In genomic region chr19:50724522-50725217, GRCh38 we compare ENCODE assay signal across 1 cellular context.
A peak's percentile ranks its signal among the peaks of the same experiment; 100 is the strongest.
TF ChIP-seq lines count a peak whose summit lies in the region.

No MANE protein-coding gene starts in this region.

TF ChIP-seq in HepG2, 621 proteins besides CTCF, POLR2A, EP300 and RAD21 (continued from another document):
- TF ChIP-seq ZNF691 (CRISPR knock-in tag; IDR thresholded peaks at IDR 0.05; ENCODE audit: borderline replicate concordance, low read depth) (0 out of 2 replicates have a peak, but pooled peaks have one; percentile 22), XRCC5 (optimal IDR thresholded peaks at IDR 0.05; ENCODE audit: low read length) (peak; percentile 68), ARNT2 (CRISPR knock-in tag; IDR thresholded peaks at IDR 0.05; ENCODE audit: low read depth) (0 out of 2 replicates have a peak, but pooled peaks have one; percentile 19), ZNF768 (CRISPR knock-in tag; IDR thresholded peaks at IDR 0.05) (peak; percentile 36; the same call in 1 of the 2 replicates), HNRNPLL (IDR thresholded peaks at IDR 0.05; ENCODE audit: low read depth, low read length, poor library complexity, severe bottlenecking) (peak; percentile 39), ZNF30 (CRISPR knock-in tag; IDR thresholded peaks at IDR 0.05) (no peak), ZNF547 (CRISPR knock-in tag; IDR thresholded peaks at IDR 0.05) (no peak), ZNF280D (CRISPR knock-in tag; IDR thresholded peaks at IDR 0.05) (no peak), FOXM1 (CRISPR knock-in tag; IDR thresholded peaks at IDR 0.05) (no peak), SUZ12 (IDR thresholded peaks at IDR 0.05; ENCODE audit: low read depth, low read length) (no peak), HDAC6 (IDR thresholded peaks at IDR 0.05; ENCODE audit: low read depth, low read length) (no peak), FOXP1 (IDR thresholded peaks at IDR 0.05) (no peak), FOXP1 (CRISPR knock-in tag; IDR thresholded peaks at IDR 0.05) (no peak), NAIF1 (CRISPR knock-in tag; IDR thresholded peaks at IDR 0.05; ENCODE audit: borderline replicate concordance) (no peak), ZNF20 (CRISPR knock-in tag; IDR thresholded peaks at IDR 0.05) (no peak), SPEN (CRISPR knock-in tag; IDR thresholded peaks at IDR 0.05; ENCODE audit: low read depth) (0 out of 2 replicates have a peak, but pooled peaks have one; percentile 19), ZNF446 (CRISPR knock-in tag; IDR thresholded peaks at IDR 0.05) (no peak), BATF2 (CRISPR knock-in tag; IDR thresholded peaks at IDR 0.05) (no peak), SALL1 (CRISPR knock-in tag; IDR thresholded peaks at IDR 0.05) (peak; percentile 1; the same call in 1 of the 2 replicates), ZNF546 (CRISPR knock-in tag; conservative IDR thresholded peaks at IDR 0.05) (no peak), RCOR2 (CRISPR knock-in tag; IDR thresholded peaks at IDR 0.05) (no peak), ZBED4 (CRISPR knock-in tag; IDR thresholded peaks at IDR 0.05; ENCODE audit: borderline replicate concordance) (peak; percentile 28; the same call in 1 of the 2 replicates), ZNF441 (CRISPR knock-in tag; IDR thresholded peaks at IDR 0.05; ENCODE audit: borderline replicate concordance) (no peak)
TF ChIP-seq in HepG2: peak in this region for 31.
